ENCODE assay signal across 1 cellular context in genomic region chr6:170276369-170277057, GRCh38.
A peak's percentile ranks its signal among the peaks of the same experiment; 100 is the strongest.
TF ChIP-seq lines count a peak whose summit lies in the region.

No MANE protein-coding gene starts in this region.

TF ChIP-seq in K562, 482 proteins besides CTCF, POLR2A, EP300 and RAD21:
- TF ChIP-seq CEBPB (tag; IDR thresholded peaks at IDR 0.05) (peak; percentile 70), ZNF778 (CRISPR knock-in tag; IDR thresholded peaks at IDR 0.05) (no peak)
